In genomic region chr16:86507173-86508027, GRCh38 we compare ENCODE assay signal across 11 cellular contexts. TPM values are rescaled to one million over a fixed set of nuclear protein-coding genes. Genes with fewer than 3 reads are reported as not detected.
A peak's percentile ranks its signal among the peaks of the same experiment; 100 is the strongest.
DNase-seq lines count a peak whose midpoint lies in the region; ATAC-seq, FAIRE-seq and TF ChIP-seq lines count a peak whose summit lies in the region.
"Had no signal": no experiment of that assay in that cellular context is flagged by ENCODE, and none has a peak within 500 bp of the region (broad histone marks: within the 10 kb centered on the region; RNA-seq: fewer than 3 reads in every experiment).

No MANE protein-coding gene starts in this region.

- H4K5ac ChIP-seq in mesendoderm (ENCODE audit: low read length), result no peak overlapping the region

- H3K4ac ChIP-seq in mesendoderm (ENCODE audit: low read depth, low read length), result no peak overlapping the region
- no peak overlapping the region for H3K4ac ChIP-seq in trophoblast cell (ENCODE audit: low read depth, low read length)

- H3K36me3 Mint-ChIP-seq in activated T-cell treated with anti-CD3 and anti-CD28 coated beads, Interleukin-2, amount 50 U/mL, for 24 hours (ENCODE audit: low read depth), result no peaks in the 10 kb centered on the region
- peaks cover 2% of the 10 kb centered on the region for H3K36me3 Mint-ChIP-seq in astrocyte (ENCODE audit: low read depth, unreplicated experiment)

- peak overlapping the region; percentile 49 for H3K4me3 Mint-ChIP-seq in activated T-cell treated with anti-CD3 and anti-CD28 coated beads, Interleukin-2, amount 50 U/mL, for 24 hours
- peak overlapping the region; percentile 45 for H3K4me3 Mint-ChIP-seq in astrocyte (ENCODE audit: unreplicated experiment)

- H3K18ac ChIP-seq in mesendoderm (ENCODE audit: low read length), result no peak overlapping the region
- H3K18ac ChIP-seq in trophoblast cell (ENCODE audit: low read length), result no peak overlapping the region

- peaks cover 9% of the 10 kb centered on the region for H3K9me3 ChIP-seq in astrocyte (ENCODE audit: insufficient read depth, low read depth, low read length)
- H3K9me3 ChIP-seq in thoracic aorta, result no peaks in the 10 kb centered on the region
- peaks cover 15% of the 10 kb centered on the region for H3K9me3 ChIP-seq in trophoblast cell (ENCODE audit: insufficient read depth, low read depth, low read length)

- peaks cover 29% of the 10 kb centered on the region for H3K4me1 Mint-ChIP-seq in activated T-cell treated with anti-CD3 and anti-CD28 coated beads, Interleukin-2, amount 50 U/mL, for 24 hours (ENCODE audit: low read depth)
- H3K4me1 Mint-ChIP-seq in astrocyte (ENCODE audit: low read depth, unreplicated experiment), result peaks cover 6% of the 10 kb centered on the region

- H3K79me2 ChIP-seq in astrocyte (ENCODE audit: insufficient read depth, low read length), result peaks cover 19% of the 10 kb centered on the region
- H3K79me2 ChIP-seq in mesendoderm (ENCODE audit: control insufficient read depth, insufficient read depth, low read length), result no peaks in the 10 kb centered on the region
- H3K79me2 ChIP-seq in trophoblast cell (ENCODE audit: control insufficient read depth, insufficient read depth, low read length, poor library complexity), result no peaks in the 10 kb centered on the region

- H3K9ac ChIP-seq in astrocyte (ENCODE audit: low read length), result no peak overlapping the region
- peak overlapping the region; percentile 37 for H3K9ac ChIP-seq in mesendoderm (ENCODE audit: low read length)
- no peak overlapping the region for H3K9ac ChIP-seq in trophoblast cell (ENCODE audit: low read length)

- no peak overlapping the region for H4K12ac ChIP-seq in trophoblast cell (ENCODE audit: low read depth, low read length)

- peaks cover 69% of the 10 kb centered on the region for H3K27me3 ChIP-seq in astrocyte (ENCODE audit: insufficient read depth, low read length)
- peaks cover 73% of the 10 kb centered on the region for H3K27me3 ChIP-seq in mesendoderm (ENCODE audit: insufficient read depth, low read length, poor library complexity)
- peaks cover 49% of the 10 kb centered on the region for H3K27me3 ChIP-seq in thoracic aorta (replicated peaks; ENCODE audit: insufficient read depth)
- peaks cover 98% of the 10 kb centered on the region for H3K27me3 ChIP-seq in trophoblast cell (ENCODE audit: insufficient read depth, low read length)

- H3K79me1 ChIP-seq in mesendoderm (ENCODE audit: low read length) (no peaks in the 10 kb centered on the region), trophoblast cell (ENCODE audit: low read length) (no peaks in the 10 kb centered on the region)

- WGBS in mesendoderm (ENCODE audit: extremely low coverage, insufficient coverage, low lambda C conversion rate), result no CpG with 5 or more reads among the region's 37 CpGs
- WGBS in trophoblast cell (ENCODE audit: extremely low coverage, insufficient coverage, insufficient read length), result no CpG with 5 or more reads among the region's 37 CpGs

- H4K91ac ChIP-seq in trophoblast cell (ENCODE audit: low read depth, low read length), result no peak overlapping the region

- no peak overlapping the region for H2BK12ac ChIP-seq in trophoblast cell (ENCODE audit: low read length)

- H4K20me1 ChIP-seq in astrocyte (ENCODE audit: insufficient read depth, low read length), result peaks cover 36% of the 10 kb centered on the region

- no peaks in the 10 kb centered on the region for H3K9me3 Mint-ChIP-seq in activated T-cell treated with anti-CD3 and anti-CD28 coated beads, Interleukin-2, amount 50 U/mL, for 24 hours
- peaks cover 40% of the 10 kb centered on the region for H3K9me3 Mint-ChIP-seq in astrocyte (ENCODE audit: unreplicated experiment)

- H2BK120ac ChIP-seq in mesendoderm (ENCODE audit: low read depth, low read length), result no peak overlapping the region
- no peak overlapping the region for H2BK120ac ChIP-seq in trophoblast cell (ENCODE audit: insufficient read depth, low read length, poor library complexity)

- H3K56ac ChIP-seq in mesendoderm (ENCODE audit: low read length), result peak overlapping the region; percentile 71

- peak overlapping the region; percentile 59 for H3K23ac ChIP-seq in mesendoderm (ENCODE audit: low read length)
- H3K23ac ChIP-seq in trophoblast cell (ENCODE audit: low read length), result no peak overlapping the region

- H3K27ac ChIP-seq in astrocyte (ENCODE audit: low read depth, low read length), result no peak overlapping the region
- no peak overlapping the region for H3K27ac ChIP-seq in mesendoderm (ENCODE audit: low read depth, low read length)
- H3K27ac ChIP-seq in thoracic aorta, result no peak overlapping the region
- no peak overlapping the region for H3K27ac ChIP-seq in trophoblast cell (ENCODE audit: low read depth, low read length)

- H4K8ac ChIP-seq in mesendoderm (ENCODE audit: low read depth, low read length) (no peak overlapping the region), trophoblast cell (ENCODE audit: low read depth, low read length) (no peak overlapping the region)

- H2BK5ac ChIP-seq in mesendoderm (ENCODE audit: low read length) (no peak overlapping the region), trophoblast cell (ENCODE audit: low read depth, low read length, poor library complexity) (no peak overlapping the region)

- H3K36me3 ChIP-seq in astrocyte (ENCODE audit: insufficient read depth, low read length) (no peaks in the 10 kb centered on the region), mesendoderm (ENCODE audit: control insufficient read depth, insufficient read depth, low read length) (no peaks in the 10 kb centered on the region), thoracic aorta (no peaks in the 10 kb centered on the region), trophoblast cell (ENCODE audit: control insufficient read depth in 1 of 2, insufficient read depth in 2 of 2, low read length in 2 of 2) (no peaks in the 10 kb centered on the region)

- H2BK15ac ChIP-seq in mesendoderm (replicated peaks; ENCODE audit: low read depth), result no peak overlapping the region

- peak overlapping the region; percentile 26 for H2AFZ ChIP-seq in astrocyte (ENCODE audit: low read depth, low read length)
- H2AFZ ChIP-seq in trophoblast cell (ENCODE audit: insufficient read depth, low read length, poor library complexity), result no peak overlapping the region

- DNase-seq in activated T-cell treated with anti-CD3 and anti-CD28 coated beads, Interleukin-2, amount 50 U/mL, for 24 hours, result no peak
- no peak for DNase-seq in activated T-cell treated with anti-CD3 and anti-CD28 coated beads for 4 hours
- DNase-seq in astrocyte (ENCODE audit: low read depth), result no peak
- peak; percentile 31 for DNase-seq in mesendoderm
- no peak for DNase-seq in thoracic aorta (ENCODE audit: low spot score)
- DNase-seq in Kasumi-1 (lab: John Stamatoyannopoulos, UW), result no peak
- no peak for DNase-seq in trophoblast cell
- no peak for DNase-seq in NCI-H774 (lab: John Stamatoyannopoulos, UW)
- DNase-seq: NCI-H2227 treated with DMSO at 0.1 percent for 48 hours had no signal

- no peak overlapping the region for H3K14ac ChIP-seq in trophoblast cell (ENCODE audit: low read length)

- H3K4me2 ChIP-seq in astrocyte (ENCODE audit: low read length), result peak overlapping the region; percentile 88
- H3K4me2 ChIP-seq in mesendoderm (ENCODE audit: low read length), result peak overlapping the region; percentile 28
- H3K4me2 ChIP-seq in trophoblast cell (ENCODE audit: low read length), result no peak overlapping the region

- H3K4me3 ChIP-seq in astrocyte (ENCODE audit: insufficient read depth, low read depth, low read length), result no peak overlapping the region
- H3K4me3 ChIP-seq in mesendoderm (ENCODE audit: low read length), result no peak overlapping the region
- peak overlapping the region; percentile 73 for H3K4me3 ChIP-seq in thoracic aorta
- no peak overlapping the region for H3K4me3 ChIP-seq in trophoblast cell (ENCODE audit: low read depth, low read length)

- H3K27me3 Mint-ChIP-seq in activated T-cell treated with anti-CD3 and anti-CD28 coated beads, Interleukin-2, amount 50 U/mL, for 24 hours, result peaks cover 72% of the 10 kb centered on the region
- H3K27me3 Mint-ChIP-seq in astrocyte (ENCODE audit: low read depth, unreplicated experiment), result peaks cover 61% of the 10 kb centered on the region

- peaks cover 12% of the 10 kb centered on the region for H3K4me1 ChIP-seq in astrocyte (ENCODE audit: insufficient read depth, low read length)
- H3K4me1 ChIP-seq in mesendoderm (ENCODE audit: control insufficient read depth, low read depth, low read length), result peaks cover 7% of the 10 kb centered on the region
- H3K4me1 ChIP-seq in thoracic aorta (ENCODE audit: control insufficient read depth in 1 of 2, low read depth in 2 of 2), result peaks cover 17 to 47% of the 10 kb centered on the region in 2 donors
- H3K4me1 ChIP-seq in trophoblast cell (ENCODE audit: control insufficient read depth in 1 of 2, insufficient read depth in 2 of 2, low read length in 2 of 2), result peaks cover 3 to 13% of the 10 kb centered on the region in 2 experiments

- H2AK5ac ChIP-seq in mesendoderm (ENCODE audit: low read length), result no peak overlapping the region
- H2AK5ac ChIP-seq in trophoblast cell (ENCODE audit: low read length), result no peak overlapping the region

- TF ChIP-seq CTCF in astrocyte (IDR thresholded peaks at IDR 0.05; ENCODE audit: insufficient read depth, low read depth, low read length) (no peak), thoracic aorta (IDR thresholded peaks at IDR 0.05) (no peak)

- peak overlapping the region; percentile 84 for H3K27ac Mint-ChIP-seq in activated T-cell treated with anti-CD3 and anti-CD28 coated beads, Interleukin-2, amount 50 U/mL, for 24 hours
- peak overlapping the region; percentile 91 for H3K27ac Mint-ChIP-seq in astrocyte (ENCODE audit: unreplicated experiment)

- no peak for FAIRE-seq in astrocyte (lab: Jason Lieb, UNC)
- FAIRE-seq: colon had no signal

- ATAC-seq in thoracic aorta (ENCODE audit: insufficient number of reproducible peaks, low FRiP score, low read depth), result no peak
- ATAC-seq: SK-N-SH treated with all-trans-retinoic acid at 6 μM for 48 hours had no signal

RNA-seq across cellular contexts. Expression of gene FOXF1, which starts 2.9 kb away (rescaled TPM):
- 0.07 TPM in 1 of 2 replicates, not detected in the other for total RNA-seq in astrocyte
- polyA plus RNA-seq in mesendoderm (2013, experiment 1 of 2), result 0.07 TPM
- polyA plus RNA-seq in mesendoderm (2013, experiment 2 of 2), result 0.03 TPM
- total RNA-seq in thoracic aorta, result 1 to 10 TPM in 1 of 2 donors, not detected in 1; 4.1 TPM
- polyA plus RNA-seq in trophoblast cell (2013), result 0.08 and 0.11 TPM in 2 replicates

RNA-seq across cellular contexts. Expression of gene MTHFSD, which starts 47.6 kb away (rescaled TPM):
- total RNA-seq in astrocyte (15.6 and 16.5 TPM in 2 replicates), thoracic aorta (10 to 100 TPM; 25.0 to 30.8 TPM)
- 5.5 TPM for polyA plus RNA-seq in mesendoderm (2013, experiment 1 of 2)
- polyA plus RNA-seq in mesendoderm (2013, experiment 2 of 2), result 6.0 TPM
- 9.5 and 9.8 TPM in 2 replicates for polyA plus RNA-seq in trophoblast cell (2013)

RNA-seq across cellular contexts. Expression of gene FOXC2, which starts 59.2 kb away (rescaled TPM):
- total RNA-seq in astrocyte (15.8 and 15.9 TPM in 2 replicates), thoracic aorta (10 to 100 TPM; 54.5 to 60.7 TPM)
- 1.7 TPM for polyA plus RNA-seq in mesendoderm (2013, experiment 1 of 2)
- 1.7 TPM for polyA plus RNA-seq in mesendoderm (2013, experiment 2 of 2)
- polyA plus RNA-seq in trophoblast cell (2013), result 1.2 TPM in 2 replicates
